ENCODE assay signal across 3 cellular contexts in the genomic region with DNA sequence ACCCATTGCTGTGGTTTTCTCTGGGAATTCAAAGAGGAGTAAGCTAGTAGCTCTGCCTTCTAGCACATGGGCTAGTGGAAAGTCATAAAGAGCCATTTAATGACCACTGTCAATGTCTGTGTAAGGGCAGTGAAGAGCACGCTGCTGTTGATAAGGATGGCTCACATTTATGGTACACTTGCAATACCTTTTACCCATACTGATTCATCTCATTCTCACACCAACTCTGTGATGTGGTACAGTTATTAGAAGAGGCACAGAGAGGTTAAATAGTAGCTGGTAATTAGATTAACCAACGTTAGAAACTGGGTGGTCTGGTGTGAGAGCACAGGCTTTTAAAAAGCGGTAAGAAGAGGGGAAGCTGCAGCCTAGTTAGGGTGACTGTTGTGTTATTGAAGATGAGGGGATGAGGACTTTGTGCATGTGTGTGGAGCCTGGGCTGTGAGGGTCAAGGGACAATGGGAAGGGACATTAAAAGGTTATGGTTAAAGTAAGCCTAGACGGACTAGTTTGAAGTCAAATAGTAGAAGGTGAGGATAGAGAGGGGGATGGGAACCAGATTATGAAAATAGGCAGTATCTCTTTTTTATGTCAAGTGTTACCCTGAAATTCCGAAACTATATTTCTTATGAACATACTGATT.
A peak's percentile ranks its signal among the peaks of the same experiment; 100 is the strongest.
TF ChIP-seq lines count a peak whose summit lies in the region.

No MANE protein-coding gene starts in this region.

TF ChIP-seq in HEK293, 187 proteins besides CTCF, POLR2A, EP300 and RAD21:
- peak; percentile 73 for TF ChIP-seq SP7 (tag by site-specific recombination; IDR thresholded peaks at IDR 0.05)
- TF ChIP-seq ZNF677 (tag by site-specific recombination; IDR thresholded peaks at IDR 0.05) = no peak
- 0 out of 2 replicates have a peak, but pooled peaks have one; percentile 11 for TF ChIP-seq ZBTB8A (tag by site-specific recombination; IDR thresholded peaks at IDR 0.05)
- TF ChIP-seq GLIS1 (tag by site-specific recombination; IDR thresholded peaks at IDR 0.05) = no peak
- TF ChIP-seq, protein P1, sequence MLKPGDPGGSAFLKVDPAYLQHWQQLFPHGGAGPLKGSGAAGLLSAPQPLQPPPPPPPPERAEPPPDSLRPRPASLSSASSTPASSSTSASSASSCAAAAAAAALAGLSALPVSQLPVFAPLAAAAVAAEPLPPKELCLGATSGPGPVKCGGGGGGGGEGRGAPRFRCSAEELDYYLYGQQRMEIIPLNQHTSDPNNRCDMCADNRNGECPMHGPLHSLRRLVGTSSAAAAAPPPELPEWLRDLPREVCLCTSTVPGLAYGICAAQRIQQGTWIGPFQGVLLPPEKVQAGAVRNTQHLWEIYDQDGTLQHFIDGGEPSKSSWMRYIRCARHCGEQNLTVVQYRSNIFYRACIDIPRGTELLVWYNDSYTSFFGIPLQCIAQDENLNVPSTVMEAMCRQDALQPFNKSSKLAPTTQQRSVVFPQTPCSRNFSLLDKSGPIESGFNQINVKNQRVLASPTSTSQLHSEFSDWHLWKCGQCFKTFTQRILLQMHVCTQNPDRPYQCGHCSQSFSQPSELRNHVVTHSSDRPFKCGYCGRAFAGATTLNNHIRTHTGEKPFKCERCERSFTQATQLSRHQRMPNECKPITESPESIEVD (tag by site-specific recombination; IDR thresholded peaks at IDR 0.05) = peak; percentile 3; the same call in 1 of the 2 replicates
- TF ChIP-seq ZNF157 (tag by site-specific recombination; IDR thresholded peaks at IDR 0.05) = no peak
- TF ChIP-seq FEZF1 (tag by site-specific recombination; IDR thresholded peaks at IDR 0.05) = peak; percentile 42; the same call in 1 of the 2 replicates

TF ChIP-seq in GM12878, 131 proteins besides CTCF, POLR2A, EP300 and RAD21 (continues in another document):
- TF ChIP-seq RBBP5 (conservative IDR thresholded peaks at IDR 0.05) (no peak), NR2F1 (conservative IDR thresholded peaks at IDR 0.05) (peak; percentile 76), TCF12 (IDR thresholded peaks at IDR 0.05; ENCODE audit: low read depth, low read length) (no peak), SMAD1 (IDR thresholded peaks at IDR 0.05; ENCODE audit: low read depth, partially characterized antibody) (no peak), RUNX3 (IDR thresholded peaks at IDR 0.05; ENCODE audit: low read length) (peak; percentile 44; the same call in 1 of the 2 replicates), MXI1 (IDR thresholded peaks at IDR 0.05; ENCODE audit: low read depth, low read length) (no peak), SREBF1 (IDR thresholded peaks at IDR 0.05; ENCODE audit: low read length) (no peak), YBX1 (IDR thresholded peaks at IDR 0.05) (no peak), NR2C2 (IDR thresholded peaks at IDR 0.05; ENCODE audit: borderline replicate concordance, control insufficient read depth, insufficient read length, low read depth) (no peak), FOXK2 (IDR thresholded peaks at IDR 0.05) (no peak), CHD1 (IDR thresholded peaks at IDR 0.05; ENCODE audit: low read depth, low read length) (no peak), BHLHE40 (IDR thresholded peaks at IDR 0.05; ENCODE audit: borderline replicate concordance in 1 of 2, low read depth in 2 of 2, low read length in 1 of 2) (peak in 1 of 2 experiments; percentile 46; a peak in 2 of 4 replicates), SPI1 (IDR thresholded peaks at IDR 0.05; ENCODE audit: borderline replicate concordance, insufficient read depth, low read depth, low read length) (no peak), TCF7 (IDR thresholded peaks at IDR 0.05; ENCODE audit: borderline replicate concordance) (peak; percentile 59; the same call in 1 of the 2 replicates), TBL1XR1 (IDR thresholded peaks at IDR 0.05; ENCODE audit: low read depth, low read length) (no peak), NFIC (IDR thresholded peaks at IDR 0.05; ENCODE audit: low read depth, low read length) (0 out of 2 replicates have a peak, but pooled peaks have one; percentile 27), RB1 (IDR thresholded peaks at IDR 0.05; ENCODE audit: borderline replicate concordance) (no peak)
- TF ChIP-seq, protein P2, sequence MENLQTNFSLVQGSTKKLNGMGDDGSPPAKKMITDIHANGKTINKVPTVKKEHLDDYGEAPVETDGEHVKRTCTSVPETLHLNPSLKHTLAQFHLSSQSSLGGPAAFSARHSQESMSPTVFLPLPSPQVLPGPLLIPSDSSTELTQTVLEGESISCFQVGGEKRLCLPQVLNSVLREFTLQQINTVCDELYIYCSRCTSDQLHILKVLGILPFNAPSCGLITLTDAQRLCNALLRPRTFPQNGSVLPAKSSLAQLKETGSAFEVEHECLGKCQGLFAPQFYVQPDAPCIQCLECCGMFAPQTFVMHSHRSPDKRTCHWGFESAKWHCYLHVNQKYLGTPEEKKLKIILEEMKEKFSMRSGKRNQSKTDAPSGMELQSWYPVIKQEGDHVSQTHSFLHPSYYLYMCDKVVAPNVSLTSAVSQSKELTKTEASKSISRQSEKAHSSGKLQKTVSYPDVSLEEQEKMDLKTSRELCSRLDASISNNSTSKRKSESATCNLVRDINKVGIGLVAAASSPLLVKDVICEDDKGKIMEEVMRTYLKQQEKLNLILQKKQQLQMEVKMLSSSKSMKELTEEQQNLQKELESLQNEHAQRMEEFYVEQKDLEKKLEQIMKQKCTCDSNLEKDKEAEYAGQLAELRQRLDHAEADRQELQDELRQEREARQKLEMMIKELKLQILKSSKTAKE (IDR thresholded peaks at IDR 0.05; ENCODE audit: low read depth, poor library complexity, severe bottlenecking) = no peak
- TF ChIP-seq, protein P3, sequence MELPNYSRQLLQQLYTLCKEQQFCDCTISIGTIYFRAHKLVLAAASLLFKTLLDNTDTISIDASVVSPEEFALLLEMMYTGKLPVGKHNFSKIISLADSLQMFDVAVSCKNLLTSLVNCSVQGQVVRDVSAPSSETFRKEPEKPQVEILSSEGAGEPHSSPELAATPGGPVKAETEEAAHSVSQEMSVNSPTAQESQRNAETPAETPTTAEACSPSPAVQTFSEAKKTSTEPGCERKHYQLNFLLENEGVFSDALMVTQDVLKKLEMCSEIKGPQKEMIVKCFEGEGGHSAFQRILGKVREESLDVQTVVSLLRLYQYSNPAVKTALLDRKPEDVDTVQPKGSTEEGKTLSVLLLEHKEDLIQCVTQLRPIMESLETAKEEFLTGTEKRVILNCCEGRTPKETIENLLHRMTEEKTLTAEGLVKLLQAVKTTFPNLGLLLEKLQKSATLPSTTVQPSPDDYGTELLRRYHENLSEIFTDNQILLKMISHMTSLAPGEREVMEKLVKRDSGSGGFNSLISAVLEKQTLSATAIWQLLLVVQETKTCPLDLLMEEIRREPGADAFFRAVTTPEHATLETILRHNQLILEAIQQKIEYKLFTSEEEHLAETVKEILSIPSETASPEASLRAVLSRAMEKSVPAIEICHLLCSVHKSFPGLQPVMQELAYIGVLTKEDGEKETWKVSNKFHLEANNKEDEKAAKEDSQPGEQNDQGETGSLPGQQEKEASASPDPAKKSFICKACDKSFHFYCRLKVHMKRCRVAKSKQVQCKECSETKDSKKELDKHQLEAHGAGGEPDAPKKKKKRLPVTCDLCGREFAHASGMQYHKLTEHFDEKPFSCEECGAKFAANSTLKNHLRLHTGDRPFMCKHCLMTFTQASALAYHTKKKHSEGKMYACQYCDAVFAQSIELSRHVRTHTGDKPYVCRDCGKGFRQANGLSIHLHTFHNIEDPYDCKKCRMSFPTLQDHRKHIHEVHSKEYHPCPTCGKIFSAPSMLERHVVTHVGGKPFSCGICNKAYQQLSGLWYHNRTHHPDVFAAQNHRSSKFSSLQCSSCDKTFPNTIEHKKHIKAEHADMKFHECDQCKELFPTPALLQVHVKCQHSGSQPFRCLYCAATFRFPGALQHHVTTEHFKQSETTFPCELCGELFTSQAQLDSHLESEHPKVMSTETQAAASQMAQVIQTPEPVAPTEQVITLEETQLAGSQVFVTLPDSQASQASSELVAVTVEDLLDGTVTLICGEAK (IDR thresholded peaks at IDR 0.05; ENCODE audit: borderline replicate concordance) = no peak
- TF ChIP-seq, protein P4, sequence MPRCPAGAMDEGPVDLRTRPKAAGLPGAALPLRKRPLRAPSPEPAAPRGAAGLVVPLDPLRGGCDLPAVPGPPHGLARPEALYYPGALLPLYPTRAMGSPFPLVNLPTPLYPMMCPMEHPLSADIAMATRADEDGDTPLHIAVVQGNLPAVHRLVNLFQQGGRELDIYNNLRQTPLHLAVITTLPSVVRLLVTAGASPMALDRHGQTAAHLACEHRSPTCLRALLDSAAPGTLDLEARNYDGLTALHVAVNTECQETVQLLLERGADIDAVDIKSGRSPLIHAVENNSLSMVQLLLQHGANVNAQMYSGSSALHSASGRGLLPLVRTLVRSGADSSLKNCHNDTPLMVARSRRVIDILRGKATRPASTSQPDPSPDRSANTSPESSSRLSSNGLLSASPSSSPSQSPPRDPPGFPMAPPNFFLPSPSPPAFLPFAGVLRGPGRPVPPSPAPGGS (IDR thresholded peaks at IDR 0.05; ENCODE audit: borderline replicate concordance, insufficient read depth, low read depth, low read length, poor library complexity, severe bottlenecking) = peak; percentile 87

TF ChIP-seq in GM12891, 5 proteins besides CTCF, POLR2A, EP300 and RAD21:
- TF ChIP-seq TAF1 (IDR thresholded peaks at IDR 0.05; ENCODE audit: low read depth, low read length) (no peak), POU2F2 (IDR thresholded peaks at IDR 0.05; ENCODE audit: low read depth, low read length) (no peak), SPI1 (IDR thresholded peaks at IDR 0.05; ENCODE audit: low read depth, low read length) (no peak), PAX5 (IDR thresholded peaks at IDR 0.05; ENCODE audit: insufficient read depth, low read length, severe bottlenecking) (no peak), POLR2AphosphoS5 (IDR thresholded peaks at IDR 0.05; ENCODE audit: low read depth, low read length) (no peak)
TF ChIP-seq in GM12891: peak in this region for 0.
